Comparison of ENCODE assay signal across 11 cellular contexts in the genomic region with DNA sequence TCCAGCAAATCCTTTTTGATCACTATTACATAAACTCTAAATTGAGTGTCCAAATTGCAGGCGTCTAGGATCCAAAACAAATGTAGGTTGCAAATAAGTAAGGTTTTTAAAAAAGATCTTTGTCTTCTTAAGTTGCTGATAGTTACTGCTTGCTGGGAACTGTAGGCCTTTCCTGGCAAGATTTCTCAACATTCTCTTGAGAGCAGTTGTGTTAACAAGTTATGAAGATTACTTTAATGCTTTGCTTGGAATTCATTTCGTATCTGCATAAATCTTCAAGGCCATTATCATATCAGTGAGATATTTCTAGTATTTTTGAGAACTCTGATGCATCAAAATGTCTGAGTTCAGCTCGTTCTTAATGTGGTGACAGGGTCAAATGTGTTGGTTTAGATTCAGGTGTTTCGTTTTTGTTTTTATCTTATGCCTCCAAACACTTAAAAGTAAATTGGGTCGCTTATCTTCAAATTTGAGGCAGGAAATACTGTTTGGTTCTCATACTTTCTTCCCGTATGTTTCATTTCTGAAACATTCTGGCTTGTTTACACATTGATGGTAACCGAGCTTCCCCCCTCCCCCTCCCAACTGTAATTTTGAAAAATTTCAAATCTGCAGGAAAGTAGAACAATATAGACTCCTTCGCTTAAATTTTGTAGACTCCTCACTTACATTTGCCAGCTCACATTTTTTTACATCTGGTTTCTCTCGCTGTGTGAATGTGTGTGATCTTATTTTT.
DNase-seq lines count a peak whose midpoint lies in the region; ATAC-seq, FAIRE-seq and TF ChIP-seq lines count a peak whose summit lies in the region.
"Had no signal": no experiment of that assay in that cellular context is flagged by ENCODE, and none has a peak within 500 bp of the region (broad histone marks: within the 10 kb centered on the region; RNA-seq: fewer than 3 reads in every experiment).

No MANE protein-coding gene starts in this region.

- peaks cover 32 to 56% (median 45%) of the 10 kb centered on the region in 10 experiments for H3K4me1 ChIP-seq in BLaER1 treated with 17β-estradiol and CSF1 and Interleukin-3, amounts not matched to agents 10 nM and 100 nM
- H3K4me1 ChIP-seq in kidney (ENCODE audit: control insufficient read depth in 1 of 2, insufficient read depth in 1 of 2, low read depth in 1 of 2, low read length in 2 of 2) = peaks cover 0 to 6% of the 10 kb centered on the region in 2 donors

- FAIRE-seq in kidney (lab: Jason Lieb, UNC) = no peak
- FAIRE-seq: endothelial cell of umbilical vein had no signal

- TF ChIP-seq CTCF in nephron (IDR thresholded peaks at IDR 0.05; ENCODE audit: unreplicated experiment in 3 of 3) (no peak), kidney (IDR thresholded peaks at IDR 0.05; ENCODE audit: borderline replicate concordance, extremely low read depth, insufficient read depth) (no peak)

- H3K27me3 ChIP-seq in BLaER1 treated with 17β-estradiol and CSF1 and Interleukin-3, amounts not matched to agents 10 nM and 100 nM = no peaks in the 10 kb centered on the region

- intact Hi-C loops in kidney (cut with DNase I) = no loop called here

- peak overlapping the region; percentile 99 for H3K27ac Mint-ChIP-seq in T-cell
- H3K27ac Mint-ChIP-seq in effector memory CD8-positive, alpha-beta T cell = peak overlapping the region; percentile 73 to 85
- peak overlapping the region; percentile 77 to 94 (median 92) for H3K27ac Mint-ChIP-seq in nephron
- H3K27ac Mint-ChIP-seq: brain had no signal

- H3K36me3 ChIP-seq in BLaER1 treated with 17β-estradiol and CSF1 and Interleukin-3, amounts not matched to agents 10 nM and 100 nM = no peaks in the 10 kb centered on the region
- no peaks in the 10 kb centered on the region for H3K36me3 ChIP-seq in kidney (ENCODE audit: control insufficient read depth in 1 of 2, insufficient read depth in 2 of 2, low read length in 2 of 2)

- peak overlapping the region; percentile 56 to 83 (median 73) for H3K4me2 ChIP-seq in BLaER1 treated with 17β-estradiol and CSF1 and Interleukin-3, amounts not matched to agents 10 nM and 100 nM

- no peaks in the 10 kb centered on the region for H3K9me3 ChIP-seq in BLaER1 treated with 17β-estradiol and CSF1 and Interleukin-3, amounts not matched to agents 10 nM and 100 nM (replicated peaks in 1 of 11)
- H3K9me3 ChIP-seq in kidney (ENCODE audit: control insufficient read depth in 1 of 2, low read length in 2 of 2) = no peaks in the 10 kb centered on the region

- ATAC-seq in T-cell (replicated peaks in 1 of 4) (peak; percentile 80 to 89 (median 87)), GM21367 (IDR thresholded peaks at IDR 0.05; ENCODE audit: unreplicated experiment) (no peak), HG02798 (IDR thresholded peaks at IDR 0.05; ENCODE audit: poor library complexity, unreplicated experiment) (no peak), HG02885 (IDR thresholded peaks at IDR 0.05; ENCODE audit: poor library complexity, unreplicated experiment) (no peak)
- ATAC-seq in effector memory CD8-positive, alpha-beta T cell (replicated peaks) = peak; percentile 66

- H3K4me1 Mint-ChIP-seq in T-cell = peaks cover 67 to 73% (median 70%) of the 10 kb centered on the region in 3 donors
- H3K4me1 Mint-ChIP-seq in effector memory CD8-positive, alpha-beta T cell (ENCODE audit: low read depth in 2 of 2) = peaks cover 6 to 11% of the 10 kb centered on the region in 2 donors
- peaks cover 30% of the 10 kb centered on the region for H3K4me1 Mint-ChIP-seq in nephron

- peak overlapping the region in 9 of 11 experiments; percentile 41 to 67 (median 58); a peak in 17 of 22 replicates for H3K27ac ChIP-seq in BLaER1 treated with 17β-estradiol and CSF1 and Interleukin-3, amounts not matched to agents 10 nM and 100 nM
- H3K27ac ChIP-seq in kidney (ENCODE audit: low read depth in 2 of 2, low read length in 2 of 2) = peak overlapping the region in 1 of 2 donors; percentile 19

- POLR2A ChIA-PET in T-cell (lab: Charles Lee) = interaction anchor here (0.6 to 1.0 kb wide), 3 partner anchors 25 to 667 kb away, joined by 3 to 4 read pairs (median 4); no protein-coding TSS in a partner anchor

- H3K4me3 Mint-ChIP-seq in T-cell (peak overlapping the region; percentile 57 to 75 (median 69)), nephron (peak overlapping the region in 1 of 3 experiments; percentile 3)
- H3K4me3 Mint-ChIP-seq in effector memory CD8-positive, alpha-beta T cell = peak overlapping the region; percentile 34 to 44
- H3K4me3 Mint-ChIP-seq: brain had no signal

- H3K9me3 Mint-ChIP-seq in T-cell = peaks cover 0 to 4% (median 0%) of the 10 kb centered on the region in 3 donors
- no peaks in the 10 kb centered on the region for H3K9me3 Mint-ChIP-seq in effector memory CD8-positive, alpha-beta T cell
- no peaks in the 10 kb centered on the region for H3K9me3 Mint-ChIP-seq in nephron

- CTCF ChIA-PET in T-cell (lab: Charles Lee) = interaction anchor here (0.5 to 1.7 kb wide), 9 partner anchors 9 to 390 kb away, joined by 3 to 5 read pairs (median 3); no protein-coding TSS in a partner anchor

- H3K36me3 Mint-ChIP-seq in T-cell = peaks cover 4% of the 10 kb centered on the region
- no peaks in the 10 kb centered on the region for H3K36me3 Mint-ChIP-seq in effector memory CD8-positive, alpha-beta T cell (ENCODE audit: insufficient read depth)
- H3K36me3 Mint-ChIP-seq in nephron (ENCODE audit: low read depth) = no peaks in the 10 kb centered on the region
- H3K36me3 Mint-ChIP-seq: brain had no signal

- DNase-seq in T-cell (peak in 27 of 34 experiments; percentile 8 to 52 (median 29)), kidney (no peak)
- DNase-seq in effector memory CD8-positive, alpha-beta T cell = no peak
- DNase-seq: C1 segment of cervical spinal cord had no signal

- H3K27me3 Mint-ChIP-seq in T-cell (no peaks in the 10 kb centered on the region), nephron (ENCODE audit: low read depth) (no peaks in the 10 kb centered on the region)
- peaks cover 0 to 3% of the 10 kb centered on the region in 2 donors for H3K27me3 Mint-ChIP-seq in effector memory CD8-positive, alpha-beta T cell

- peak overlapping the region in 1 of 10 experiments; percentile 7; a peak in 1 of 20 replicates for H3K4me3 ChIP-seq in BLaER1 treated with 17β-estradiol and CSF1 and Interleukin-3, amounts not matched to agents 10 nM and 100 nM
- no peak overlapping the region for H3K4me3 ChIP-seq in kidney (ENCODE audit: low read length in 2 of 2)

- peak overlapping the region in 9 of 11 experiments; percentile 4 to 60 (median 33); a peak in 11 of 22 replicates for H3K9ac ChIP-seq in BLaER1 treated with 17β-estradiol and CSF1 and Interleukin-3, amounts not matched to agents 10 nM and 100 nM
- no peak overlapping the region for H3K9ac ChIP-seq in kidney (ENCODE audit: low read length in 2 of 2)

- no peaks in the 10 kb centered on the region for H4K20me1 ChIP-seq in BLaER1 treated with 17β-estradiol and CSF1 and Interleukin-3, amounts not matched to agents 10 nM and 100 nM

Comparison
In these comparisons a context has a peak if more than half of its experiments do, and no peak if none do; other contexts are left out.
1. H3K9ac ChIP-seq: peak in BLaER1 treated with 17β-estradiol and CSF1 and Interleukin-3, amounts not matched to agents 10 nM and 100 nM (9 of 11); none in kidney (0 of 2).
2. ATAC-seq: peak in T-cell (4 of 4) and effector memory CD8-positive, alpha-beta T cell (single experiment); none in GM21367 (single experiment), HG02798 (single experiment) and HG02885 (single experiment).
3. DNase-seq: peak in T-cell (27 of 34); none in effector memory CD8-positive, alpha-beta T cell (0 of 3) and kidney (single experiment).
4. Peak in every context shown above with its lines, with median percentiles within 50 percentile points of each other: H3K27ac Mint-ChIP-seq.